ENCODE assay signal across 8 cellular contexts in genomic region chr17:28949185-28950016, GRCh38. TPM values are rescaled to one million over a fixed set of nuclear protein-coding genes. Genes with fewer than 3 reads are reported as not detected.
DNase-seq lines count a peak whose midpoint lies in the region; ATAC-seq and TF ChIP-seq lines count a peak whose summit lies in the region.

No MANE protein-coding gene starts in this region.

- peaks cover 56% of the 10 kb centered on the region for H3K36me3 ChIP-seq in OCI-LY7 (ENCODE audit: insufficient read depth, low read length)

- no peaks in the 10 kb centered on the region for H3K9me2 ChIP-seq in OCI-LY7 (ENCODE audit: insufficient read depth, low read length)

- CTCF ChIA-PET in OCI-LY7 (lab: Charles Lee; ENCODE audit: unreplicated experiment): no interaction called here

- no peak for ATAC-seq in natural killer cell treated with Interleukin-12 subunit alpha and Interleukin-12 subunit beta and Interleukin-15 and Interleukin-18, amount 100 ng/mL, for 72 hours
- peak; percentile 11 for ATAC-seq in stimulated activated naive CD8-positive, alpha-beta T cell treated with anti-CD3 and anti-CD28 coated beads, Interleukin-15, amount 100 ng/mL, for 72 hours
- no peak for ATAC-seq in HG03025 (IDR thresholded peaks at IDR 0.05; ENCODE audit: low FRiP score, unreplicated experiment)

- no peaks in the 10 kb centered on the region for H3K9me3 Mint-ChIP-seq in natural killer cell treated with Interleukin-12 subunit alpha and Interleukin-12 subunit beta and Interleukin-15 and Interleukin-18, amount 100 ng/mL, for 72 hours
- no peaks in the 10 kb centered on the region for H3K9me3 Mint-ChIP-seq in stimulated activated naive CD8-positive, alpha-beta T cell treated with anti-CD3 and anti-CD28 coated beads, Interleukin-15, amount 100 ng/mL, for 72 hours

- peak overlapping the region; percentile 96 for H3K4me3 Mint-ChIP-seq in natural killer cell treated with Interleukin-12 subunit alpha and Interleukin-12 subunit beta and Interleukin-15 and Interleukin-18, amount 100 ng/mL, for 72 hours
- peak overlapping the region; percentile 99 for H3K4me3 Mint-ChIP-seq in stimulated activated naive CD8-positive, alpha-beta T cell treated with anti-CD3 and anti-CD28 coated beads, Interleukin-15, amount 100 ng/mL, for 72 hours

- H3K36me3 Mint-ChIP-seq in natural killer cell treated with Interleukin-12 subunit alpha and Interleukin-12 subunit beta and Interleukin-15 and Interleukin-18, amount 100 ng/mL, for 72 hours: no peaks in the 10 kb centered on the region

- H3K27ac Mint-ChIP-seq in natural killer cell treated with Interleukin-12 subunit alpha and Interleukin-12 subunit beta and Interleukin-15 and Interleukin-18, amount 100 ng/mL, for 72 hours: peak overlapping the region; percentile 89 to 95
- H3K27ac Mint-ChIP-seq in stimulated activated naive CD8-positive, alpha-beta T cell treated with anti-CD3 and anti-CD28 coated beads, Interleukin-15, amount 100 ng/mL, for 72 hours: peak overlapping the region; percentile 83 to 95

- peak; percentile 60 for DNase-seq in NK-92 treated with Interleukin-12 subunit alpha and Interleukin-12 subunit beta, amount 100 ng/mL, for 24 hours (lab: John Stamatoyannopoulos, UW)
- DNase-seq in NK-92 (lab: John Stamatoyannopoulos, UW; ENCODE audit: unreplicated experiment) (no peak), OCI-LY7 (ENCODE audit: low spot score) (peak; percentile 55), activated T-helper 1 cell treated with Interleukin-2 at 50 U/mL for 16 hours (ENCODE audit: low read depth) (peak; percentile 34), fibroblast of pulmonary artery (ENCODE audit: low read depth) (peak; percentile 54)
- DNase-seq in natural killer cell treated with Interleukin-12 subunit alpha and Interleukin-12 subunit beta and Interleukin-15 and Interleukin-18, amount 100 ng/mL, for 72 hours (ENCODE audit: low spot score): peak; percentile 80
- DNase-seq in stimulated activated naive CD8-positive, alpha-beta T cell treated with anti-CD3 and anti-CD28 coated beads, Interleukin-15, amount 100 ng/mL, for 72 hours: peak; percentile 63 to 69

- H3K79me2 ChIP-seq in OCI-LY7 (ENCODE audit: insufficient read depth, low read depth, low read length): peaks cover 65% of the 10 kb centered on the region

- no TSS peak for BruUV-seq in OCI-LY7 (replicated peaks; lab: Mats Ljungman, UMichigan)

- POLR2A ChIA-PET in OCI-LY7 (lab: Charles Lee): interaction anchor here (0.6 to 1.3 kb wide), 5 partner anchors 20 to 149 kb away, joined by 3 to 5 read pairs (median 4); no protein-coding TSS in a partner anchor

- peaks cover 28 to 33% of the 10 kb centered on the region in 2 donors for H3K4me1 Mint-ChIP-seq in natural killer cell treated with Interleukin-12 subunit alpha and Interleukin-12 subunit beta and Interleukin-15 and Interleukin-18, amount 100 ng/mL, for 72 hours (ENCODE audit: low read depth in 2 of 2)
- H3K4me1 Mint-ChIP-seq in stimulated activated naive CD8-positive, alpha-beta T cell treated with anti-CD3 and anti-CD28 coated beads, Interleukin-15, amount 100 ng/mL, for 72 hours: peaks cover 42% of the 10 kb centered on the region

- H2AFZ ChIP-seq in OCI-LY7 (ENCODE audit: low read length): no peak overlapping the region; the same call in 1 of the 2 replicates

- peak overlapping the region; percentile 81 for H3K27ac ChIP-seq in OCI-LY7 (ENCODE audit: low read depth, low read length, poor library complexity, severe bottlenecking)

- TF ChIP-seq CTCF in OCI-LY7 (conservative IDR thresholded peaks at IDR 0.05; ENCODE audit: low read length) (no peak), fibroblast of pulmonary artery (IDR thresholded peaks at IDR 0.05; ENCODE audit: low read length, missing control alignments) (no peak)

- no peaks in the 10 kb centered on the region for H3K9me3 ChIP-seq in OCI-LY7 (ENCODE audit: low read length)

- peaks cover 36% of the 10 kb centered on the region for H3K4me1 ChIP-seq in OCI-LY7 (ENCODE audit: insufficient read depth, low read length, poor library complexity, severe bottlenecking)

- H3K4me3 ChIP-seq in OCI-LY7 (ENCODE audit: low read depth, low read length, poor library complexity, severe bottlenecking) (peak overlapping the region; percentile 80), fibroblast of pulmonary artery (replicated peaks; ENCODE audit: low read depth, low read length) (peak overlapping the region; percentile 93)

- peaks cover 6% of the 10 kb centered on the region for H4K20me1 ChIP-seq in OCI-LY7 (ENCODE audit: insufficient read depth, low read length)

- H3K4me2 ChIP-seq in OCI-LY7 (ENCODE audit: low read length): peak overlapping the region; percentile 84

- H3K27me3 Mint-ChIP-seq in natural killer cell treated with Interleukin-12 subunit alpha and Interleukin-12 subunit beta and Interleukin-15 and Interleukin-18, amount 100 ng/mL, for 72 hours: no peaks in the 10 kb centered on the region
- no peaks in the 10 kb centered on the region for H3K27me3 Mint-ChIP-seq in stimulated activated naive CD8-positive, alpha-beta T cell treated with anti-CD3 and anti-CD28 coated beads, Interleukin-15, amount 100 ng/mL, for 72 hours

- intact Hi-C loops in OCI-LY7 (cut with micrococcal nuclease; ENCODE audit: unreplicated experiment): loop anchor here (2.0 kb wide), 1 partner anchor 47 kb away; the partner anchor contains the start of gene DHRS13

RNA-seq across cellular contexts. Expression of gene PHF12, which starts 1.9 kb away (rescaled TPM):
- 40.6 and 43.2 TPM in 2 replicates for total RNA-seq in OCI-LY7 (2014; rRNA removed; shearing (Covaris generic))
- 62.5 and 66.7 TPM in 2 replicates for total RNA-seq in OCI-LY7 (2022)
- total RNA-seq in natural killer cell treated with Interleukin-12 subunit alpha and Interleukin-12 subunit beta and Interleukin-15 and Interleukin-18, amount 100 ng/mL, for 72 hours: 10 to 100 TPM; 68.0 to 72.2 TPM

RNA-seq across cellular contexts. Expression of gene DHRS13, which starts 46.5 kb away (rescaled TPM):
- total RNA-seq in OCI-LY7 (2014; rRNA removed; shearing (Covaris generic)): 27.1 and 28.4 TPM in 2 replicates
- total RNA-seq in OCI-LY7 (2022): 27.2 and 29.2 TPM in 2 replicates
- total RNA-seq in natural killer cell treated with Interleukin-12 subunit alpha and Interleukin-12 subunit beta and Interleukin-15 and Interleukin-18, amount 100 ng/mL, for 72 hours: 10 to 100 TPM; 22.5 to 26.1 TPM

RNA-seq across cellular contexts. Expression of gene FLOT2, which starts 51.9 kb away (rescaled TPM):
- 43.5 and 46.5 TPM in 2 replicates for total RNA-seq in OCI-LY7 (2014; rRNA removed; shearing (Covaris generic))
- 110 and 122 TPM in 2 replicates for total RNA-seq in OCI-LY7 (2022)
- 10 to 100 TPM; 79.3 to 95.8 TPM for total RNA-seq in natural killer cell treated with Interleukin-12 subunit alpha and Interleukin-12 subunit beta and Interleukin-15 and Interleukin-18, amount 100 ng/mL, for 72 hours

RNA-seq across cellular contexts. Expression of gene SEZ6, which starts 56.4 kb away (rescaled TPM):
- total RNA-seq in OCI-LY7 (2014; rRNA removed; shearing (Covaris generic)): not detected in 2 replicates
- 0.53 TPM in 1 of 2 replicates, not detected in the other for total RNA-seq in OCI-LY7 (2022)
- not detected for total RNA-seq in natural killer cell treated with Interleukin-12 subunit alpha and Interleukin-12 subunit beta and Interleukin-15 and Interleukin-18, amount 100 ng/mL, for 72 hours
